In genomic region chr12:14396071-14396470, GRCh38 we compare ENCODE assay signal across 9 cellular contexts. TPM values are rescaled to one million over a fixed set of nuclear protein-coding genes. Genes with fewer than 3 reads are reported as not detected.
DNase-seq lines count a peak whose midpoint lies in the region; ATAC-seq, FAIRE-seq and TF ChIP-seq lines count a peak whose summit lies in the region.
"Had no signal": no experiment of that assay in that cellular context is flagged by ENCODE, and none has a peak within 500 bp of the region (broad histone marks: within the 10 kb centered on the region; RNA-seq: fewer than 3 reads in every experiment).

No MANE protein-coding gene starts in this region.

- no peak for FAIRE-seq in urothelium cell line (lab: Jason Lieb, UNC)

- peak overlapping the region; percentile 84 for H3K27ac Mint-ChIP-seq in activated CD8-positive, alpha-beta T cell treated with anti-CD3 and anti-CD28 coated beads, Interleukin-2, amount 10 ng/mL, durations not matched to agents 7 days and 5 days
- peak overlapping the region; percentile 92 for H3K27ac Mint-ChIP-seq in stimulated activated memory B cell treated with anti-CD40 and anti-IgM and Interleukin-4, amounts not matched to agents 10 μg/mL and 1 μg/mL and 100 μg/mL, for 72 hours
- no peak overlapping the region for H3K27ac Mint-ChIP-seq in Caco-2 (ENCODE audit: unreplicated experiment)

- peak overlapping the region; percentile 69 for H3K4me3 Mint-ChIP-seq in activated CD8-positive, alpha-beta T cell treated with anti-CD3 and anti-CD28 coated beads, Interleukin-2, amount 10 ng/mL, durations not matched to agents 7 days and 5 days
- peak overlapping the region; percentile 39 for H3K4me3 Mint-ChIP-seq in stimulated activated memory B cell treated with anti-CD40 and anti-IgM and Interleukin-4, amounts not matched to agents 10 μg/mL and 1 μg/mL and 100 μg/mL, for 72 hours
- H3K4me3 Mint-ChIP-seq in Caco-2 (ENCODE audit: unreplicated experiment) = no peak overlapping the region

- intact Hi-C loops in Caco-2 (cut with micrococcal nuclease; ENCODE audit: unreplicated experiment) = no loop called here

- no TSS peak for BruUV-seq in Caco-2 (replicated peaks; lab: Mats Ljungman, UMichigan)

- no peaks in the 10 kb centered on the region for H3K9me3 Mint-ChIP-seq in activated CD8-positive, alpha-beta T cell treated with anti-CD3 and anti-CD28 coated beads, Interleukin-2, amount 10 ng/mL, durations not matched to agents 7 days and 5 days (ENCODE audit: insufficient read depth)
- H3K9me3 Mint-ChIP-seq in stimulated activated memory B cell treated with anti-CD40 and anti-IgM and Interleukin-4, amounts not matched to agents 10 μg/mL and 1 μg/mL and 100 μg/mL, for 72 hours = peaks cover 7% of the 10 kb centered on the region
- no peaks in the 10 kb centered on the region for H3K9me3 Mint-ChIP-seq in Caco-2 (ENCODE audit: unreplicated experiment)

- H3K27me3 Mint-ChIP-seq in activated CD8-positive, alpha-beta T cell treated with anti-CD3 and anti-CD28 coated beads, Interleukin-2, amount 10 ng/mL, durations not matched to agents 7 days and 5 days (ENCODE audit: low read depth) = no peaks in the 10 kb centered on the region
- H3K27me3 Mint-ChIP-seq in stimulated activated memory B cell treated with anti-CD40 and anti-IgM and Interleukin-4, amounts not matched to agents 10 μg/mL and 1 μg/mL and 100 μg/mL, for 72 hours = no peaks in the 10 kb centered on the region
- no peaks in the 10 kb centered on the region for H3K27me3 Mint-ChIP-seq in Caco-2 (ENCODE audit: insufficient read depth, unreplicated experiment)

- H3K36me3 ChIP-seq in Caco-2 (ENCODE audit: control insufficient read depth, insufficient read depth, low read length) = no peaks in the 10 kb centered on the region; the same call in 1 of the 2 replicates

- ATAC-seq in HG02885 (IDR thresholded peaks at IDR 0.05; ENCODE audit: poor library complexity, unreplicated experiment) = peak; percentile 70
- peak; percentile 59 for ATAC-seq in activated CD8-positive, alpha-beta T cell treated with anti-CD3 and anti-CD28 coated beads, Interleukin-2, amount 10 ng/mL, durations not matched to agents 7 days and 5 days
- no peak for ATAC-seq in stimulated activated memory B cell treated with anti-CD40 and anti-IgM and Interleukin-4, amounts not matched to agents 10 μg/mL and 1 μg/mL and 100 μg/mL, for 72 hours
- ATAC-seq: A549 had no signal

- H3K4me1 ChIP-seq in Caco-2 = peaks cover 13% of the 10 kb centered on the region

- CTCF ChIA-PET in activated CD8-positive, alpha-beta T cell treated with anti-CD3 and anti-CD28 coated beads, Interleukin-2, amount 10 ng/mL, durations not matched to agents 7 days and 5 days (lab: Charles Lee) = interaction anchor here (1.0 to 4.4 kb wide), 4 partner anchors 12 to 58 kb away, joined by 4 to 60 read pairs (median 8); partner anchors contain the start of gene ATF7IP
- CTCF ChIA-PET in Caco-2 (lab: Charles Lee) = no interaction called here

- H3K27me3 ChIP-seq in Caco-2 (replicated peaks; ENCODE audit: control insufficient read depth, insufficient read depth, low read length) = no peaks in the 10 kb centered on the region

- POLR2A ChIA-PET in activated CD8-positive, alpha-beta T cell treated with anti-CD3 and anti-CD28 coated beads, Interleukin-2, amount 10 ng/mL, durations not matched to agents 7 days and 5 days (lab: Charles Lee) = interaction anchor here (0.9 to 3.3 kb wide), 7 partner anchors 10 to 374 kb away, joined by 3 to 32 read pairs (median 5); partner anchors contain the start of gene ATF7IP
- POLR2A ChIA-PET in Caco-2 (lab: Charles Lee) = no interaction called here

- no peak overlapping the region for H3K4me3 ChIP-seq in Caco-2 (ENCODE audit: low read depth, low read length)
- H3K4me3 ChIP-seq: A549 had no signal

- H3K9me3 ChIP-seq in Caco-2 = no peaks in the 10 kb centered on the region

- TF ChIP-seq CTCF in Caco-2 (IDR thresholded peaks at IDR 0.05; ENCODE audit: insufficient read depth in 1 of 2, low read depth in 1 of 2, low read length in 1 of 2, severe bottlenecking in 1 of 2, unreplicated experiment in 1 of 2) = no peak

- peak; percentile 60 for DNase-seq in NCI-H1105 treated with DMSO at 0.1 percent for 48 hours (lab: John Stamatoyannopoulos, UW)
- no peak for DNase-seq in NCI-H1105 (lab: John Stamatoyannopoulos, UW)
- DNase-seq in activated CD8-positive, alpha-beta T cell treated with anti-CD3 and anti-CD28 coated beads, Interleukin-2, amount 10 ng/mL, durations not matched to agents 7 days and 5 days = peak; percentile 43
- DNase-seq in Caco-2 = no peak
- no peak for DNase-seq in stimulated activated CD4-positive, alpha-beta T cell treated with anti-CD3 and anti-CD28 coated beads, Interleukin-2, amount 100 ng/mL, for 24 hours
- no peak for DNase-seq in urothelium cell line (ENCODE audit: low spot score)

- peaks cover 81% of the 10 kb centered on the region for H3K4me1 Mint-ChIP-seq in activated CD8-positive, alpha-beta T cell treated with anti-CD3 and anti-CD28 coated beads, Interleukin-2, amount 10 ng/mL, durations not matched to agents 7 days and 5 days (ENCODE audit: low read depth)
- H3K4me1 Mint-ChIP-seq in stimulated activated memory B cell treated with anti-CD40 and anti-IgM and Interleukin-4, amounts not matched to agents 10 μg/mL and 1 μg/mL and 100 μg/mL, for 72 hours = peaks cover 79% of the 10 kb centered on the region
- H3K4me1 Mint-ChIP-seq in Caco-2 (ENCODE audit: low read depth, unreplicated experiment) = no peaks in the 10 kb centered on the region

- H3K36me3 Mint-ChIP-seq in activated CD8-positive, alpha-beta T cell treated with anti-CD3 and anti-CD28 coated beads, Interleukin-2, amount 10 ng/mL, durations not matched to agents 7 days and 5 days (ENCODE audit: low read depth) = peaks cover 46% of the 10 kb centered on the region
- H3K36me3 Mint-ChIP-seq in stimulated activated memory B cell treated with anti-CD40 and anti-IgM and Interleukin-4, amounts not matched to agents 10 μg/mL and 1 μg/mL and 100 μg/mL, for 72 hours = peaks cover 62% of the 10 kb centered on the region
- H3K36me3 Mint-ChIP-seq in Caco-2 (ENCODE audit: insufficient read depth, unreplicated experiment) = no peaks in the 10 kb centered on the region

RNA-seq across cellular contexts. Expression of gene ATF7IP, which starts 30.6 kb away (rescaled TPM):
- 100 to 1,000 TPM in 1 of 2 experiments, 10 to 100 TPM in 1; 99.8 to 104 TPM for total RNA-seq in activated CD8-positive, alpha-beta T cell treated with anti-CD3 and anti-CD28 coated beads, Interleukin-2, amount 10 ng/mL, durations not matched to agents 7 days and 5 days
- 98.3 and 107 TPM in 2 replicates for total RNA-seq in Caco-2 (2022)

Comparison
In these comparisons a context has a peak if more than half of its experiments do, and no peak if none do; other contexts are left out.
1. DNase-seq: peak in NCI-H1105 treated with DMSO at 0.1 percent for 48 hours (single experiment) and activated CD8-positive, alpha-beta T cell treated with anti-CD3 and anti-CD28 coated beads, Interleukin-2, amount 10 ng/mL, durations not matched to agents 7 days and 5 days (single experiment); none in NCI-H1105 (single experiment), Caco-2 (0 of 2), stimulated activated CD4-positive, alpha-beta T cell treated with anti-CD3 and anti-CD28 coated beads, Interleukin-2, amount 100 ng/mL, for 24 hours (0 of 2) and urothelium cell line (single experiment).